ENCODE assay signal across 10 cellular contexts in the genomic region with DNA sequence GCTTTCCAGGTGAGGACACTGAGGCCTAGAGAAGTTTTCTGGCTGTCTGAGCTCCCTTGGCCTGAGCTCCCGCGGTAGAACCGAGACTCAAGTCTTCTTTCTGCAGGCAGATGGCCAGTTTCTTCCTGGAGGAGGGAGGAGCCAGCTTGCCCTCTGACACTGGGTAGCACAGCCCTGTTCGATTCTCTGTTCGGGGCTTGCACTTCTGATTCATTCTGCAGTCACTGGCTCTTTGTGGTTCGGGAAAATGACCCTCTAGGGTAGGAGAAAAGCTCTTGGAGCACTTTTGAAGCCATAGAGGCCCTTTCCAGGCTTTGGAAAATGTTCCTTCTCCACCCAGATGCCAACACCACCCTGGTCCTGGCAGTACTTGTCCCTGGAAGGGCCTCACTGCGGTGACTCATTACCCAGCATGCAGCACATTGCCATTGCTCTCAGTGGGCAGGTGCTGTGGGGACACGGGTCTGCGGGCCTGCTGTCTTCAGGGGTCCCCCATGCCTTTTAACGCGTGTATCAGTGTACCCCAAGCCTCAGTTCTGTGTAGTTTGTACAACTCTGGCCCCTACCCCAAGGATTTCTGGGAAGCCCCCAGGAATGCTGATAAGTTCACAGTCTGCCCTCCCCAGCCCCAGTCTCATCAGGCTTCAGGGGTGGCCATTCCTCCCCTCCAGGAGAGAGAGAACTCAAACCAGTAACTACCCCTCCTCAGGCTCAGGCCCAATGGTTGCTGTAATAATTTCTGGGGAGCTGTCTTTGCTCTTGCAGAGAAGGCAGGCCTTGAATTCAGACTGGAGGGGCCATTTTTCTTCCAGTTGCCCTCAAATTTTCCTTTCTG. TPM values are rescaled to one million over a fixed set of nuclear protein-coding genes. Genes with fewer than 3 reads are reported as not detected.
DNase-seq lines count a peak whose midpoint lies in the region; ATAC-seq and TF ChIP-seq lines count a peak whose summit lies in the region.
"Had no signal": no experiment of that assay in that cellular context is flagged by ENCODE, and none has a peak within 500 bp of the region (broad histone marks: within the 10 kb centered on the region; RNA-seq: fewer than 3 reads in every experiment).

No MANE protein-coding gene starts in this region.

- no TSS peak for BruUV-seq in Caco-2 (replicated peaks; lab: Mats Ljungman, UMichigan)

- no peaks in the 10 kb centered on the region for H3K27me3 ChIP-seq in Caco-2 (replicated peaks; ENCODE audit: control insufficient read depth, insufficient read depth, low read length)
- H3K27me3 ChIP-seq in foreskin keratinocyte = no peaks in the 10 kb centered on the region
- H3K27me3 ChIP-seq in ovary = no peaks in the 10 kb centered on the region

- CTCF ChIA-PET in Caco-2 (lab: Charles Lee) = interaction anchor here (1.0 to 2.9 kb wide), 3 partner anchors 73 to 80 kb away, joined by 3 to 11 read pairs (median 9); no protein-coding TSS in a partner anchor
- CTCF ChIA-PET in activated CD4-positive, alpha-beta memory T cell treated with anti-CD3 and anti-CD28 coated beads, Interleukin-2, amount 10 ng/mL, durations not matched to agents 7 days and 5 days (lab: Charles Lee) = no interaction called here

- POLR2A ChIA-PET in Caco-2 (lab: Charles Lee) = no interaction called here
- POLR2A ChIA-PET in activated CD4-positive, alpha-beta memory T cell treated with anti-CD3 and anti-CD28 coated beads, Interleukin-2, amount 10 ng/mL, durations not matched to agents 7 days and 5 days (lab: Charles Lee) = no interaction called here

- H3K27ac Mint-ChIP-seq in Caco-2 (ENCODE audit: unreplicated experiment) = peak overlapping the region; percentile 34
- no peak overlapping the region for H3K27ac Mint-ChIP-seq in activated CD4-positive, alpha-beta memory T cell treated with anti-CD3 and anti-CD28 coated beads, Interleukin-2, amount 10 ng/mL, durations not matched to agents 7 days and 5 days
- H3K27ac Mint-ChIP-seq: activated naive CD8-positive, alpha-beta T cell had no signal

- TF ChIP-seq POLR2A in ovary (IDR thresholded peaks at IDR 0.05) = no peak

- H3K27me3 Mint-ChIP-seq in Caco-2 (ENCODE audit: insufficient read depth, unreplicated experiment) = no peaks in the 10 kb centered on the region
- H3K27me3 Mint-ChIP-seq in activated CD4-positive, alpha-beta memory T cell treated with anti-CD3 and anti-CD28 coated beads, Interleukin-2, amount 10 ng/mL, durations not matched to agents 7 days and 5 days = peaks cover 2% of the 10 kb centered on the region
- H3K27me3 Mint-ChIP-seq: activated naive CD8-positive, alpha-beta T cell had no signal

- H3K4me3 ChIP-seq in Caco-2 (ENCODE audit: low read depth, low read length) = no peak overlapping the region
- H3K4me3 ChIP-seq in ovary = no peak overlapping the region

- peaks cover 44% of the 10 kb centered on the region for H3K36me3 Mint-ChIP-seq in Caco-2 (ENCODE audit: insufficient read depth, unreplicated experiment)
- no peaks in the 10 kb centered on the region for H3K36me3 Mint-ChIP-seq in activated CD4-positive, alpha-beta memory T cell treated with anti-CD3 and anti-CD28 coated beads, Interleukin-2, amount 10 ng/mL, durations not matched to agents 7 days and 5 days (ENCODE audit: low read depth)
- H3K36me3 Mint-ChIP-seq: activated naive CD8-positive, alpha-beta T cell had no signal

- intact Hi-C loops in Caco-2 (cut with micrococcal nuclease; ENCODE audit: unreplicated experiment) = no loop called here
- intact Hi-C loops in ovary (cut with DNase I) = no loop called here

- H3K36me3 ChIP-seq in Caco-2 (ENCODE audit: control insufficient read depth, insufficient read depth, low read length) (peaks cover 3% of the 10 kb centered on the region), ovary (no peaks in the 10 kb centered on the region)

- H3K9me3 Mint-ChIP-seq in Caco-2 (ENCODE audit: unreplicated experiment) = no peaks in the 10 kb centered on the region
- no peaks in the 10 kb centered on the region for H3K9me3 Mint-ChIP-seq in activated CD4-positive, alpha-beta memory T cell treated with anti-CD3 and anti-CD28 coated beads, Interleukin-2, amount 10 ng/mL, durations not matched to agents 7 days and 5 days

- DNase-seq in Caco-2 = no peak
- peak; percentile 37 for DNase-seq in SW480 (ENCODE audit: low spot score)
- DNase-seq in foreskin keratinocyte = peak in 1 of 2 donors; percentile 49
- peak; percentile 67 to 80 (median 72) for DNase-seq in ovary
- no peak for DNase-seq in activated CD4-positive, alpha-beta memory T cell treated with anti-CD3 and anti-CD28 coated beads, Interleukin-2, amount 10 ng/mL, durations not matched to agents 7 days and 5 days
- DNase-seq in NCI-H524 treated with DMSO at 0.1 percent for 48 hours (lab: John Stamatoyannopoulos, UW) = no peak
- DNase-seq in globus pallidus (ENCODE audit: low spot score) = no peak
- DNase-seq in ecto neural progenitor cell (ENCODE audit: low spot score) = no peak
- DNase-seq: DND-41 had no signal

- no peak for TF ChIP-seq CTCF in Caco-2 (IDR thresholded peaks at IDR 0.05; ENCODE audit: insufficient read depth in 1 of 2, low read depth in 1 of 2, low read length in 1 of 2, severe bottlenecking in 1 of 2, unreplicated experiment in 1 of 2)
- no peak for TF ChIP-seq CTCF in foreskin keratinocyte (conservative IDR thresholded peaks at IDR 0.05)
- no peak for TF ChIP-seq CTCF in ovary (IDR thresholded peaks at IDR 0.05)

- peaks cover 24% of the 10 kb centered on the region for H3K4me1 Mint-ChIP-seq in Caco-2 (ENCODE audit: low read depth, unreplicated experiment)
- peaks cover 11% of the 10 kb centered on the region for H3K4me1 Mint-ChIP-seq in activated CD4-positive, alpha-beta memory T cell treated with anti-CD3 and anti-CD28 coated beads, Interleukin-2, amount 10 ng/mL, durations not matched to agents 7 days and 5 days

- no peak overlapping the region for H3K4me3 Mint-ChIP-seq in Caco-2 (ENCODE audit: unreplicated experiment)
- H3K4me3 Mint-ChIP-seq in activated CD4-positive, alpha-beta memory T cell treated with anti-CD3 and anti-CD28 coated beads, Interleukin-2, amount 10 ng/mL, durations not matched to agents 7 days and 5 days = no peak overlapping the region
- H3K4me3 Mint-ChIP-seq: activated naive CD8-positive, alpha-beta T cell had no signal

- no peak overlapping the region for H3K27ac ChIP-seq in foreskin keratinocyte
- peak overlapping the region; percentile 56 to 65 for H3K27ac ChIP-seq in ovary

- peaks cover 30% of the 10 kb centered on the region for H3K4me1 ChIP-seq in Caco-2
- H3K4me1 ChIP-seq in foreskin keratinocyte = peaks cover 37% of the 10 kb centered on the region
- H3K4me1 ChIP-seq in ovary (ENCODE audit: insufficient read depth) = peaks cover 62% of the 10 kb centered on the region

- peak; percentile 6 for ATAC-seq in foreskin keratinocyte

- H3K9me3 ChIP-seq in Caco-2 (no peaks in the 10 kb centered on the region), ovary (no peaks in the 10 kb centered on the region)

- TF ChIP-seq EP300 in ovary (IDR thresholded peaks at IDR 0.05) = no peak

- WGBS in ovary, 3 donors = 30 to 39% (median 33%) methylated on average over 11 of the region's 11 CpGs

RNA-seq across cellular contexts. Expression of a gene that starts 11.9 kb away (rescaled TPM):
- total RNA-seq in Caco-2 (2022) = 40.9 and 46.0 TPM in 2 replicates
- total RNA-seq in foreskin keratinocyte = 23.0 and 23.9 TPM in 2 replicates
- 7.9 and 8.0 TPM in 2 replicates for polyA plus RNA-seq in foreskin keratinocyte
- 10 to 100 TPM; 26.0 to 69.2 (median 36.1) TPM for total RNA-seq in ovary
- 10 to 100 TPM; 16.4 to 51.0 TPM for polyA plus RNA-seq in ovary
- under 1 TPM; 0.03 to 0.05 TPM for total RNA-seq in activated CD4-positive, alpha-beta memory T cell treated with anti-CD3 and anti-CD28 coated beads, Interleukin-2, amount 10 ng/mL, durations not matched to agents 7 days and 5 days

Comparison
In these comparisons a context has a peak if more than half of its experiments do, and no peak if none do; other contexts are left out.
1. DNase-seq: peak in SW480 (single experiment) and ovary (5 of 5); none in Caco-2 (0 of 2), activated CD4-positive, alpha-beta memory T cell treated with anti-CD3 and anti-CD28 coated beads, Interleukin-2, amount 10 ng/mL, durations not matched to agents 7 days and 5 days (single experiment), NCI-H524 treated with DMSO at 0.1 percent for 48 hours (single experiment), globus pallidus (single experiment) and ecto neural progenitor cell (single experiment).
2. RNA of a gene that starts 11.9 kb away (total RNA-seq): 40.9 to 46.0 TPM in Caco-2, 26.0 to 69.2 TPM in ovary and 23.0 to 23.9 TPM in foreskin keratinocyte; 0.03 to 0.05 TPM in activated CD4-positive, alpha-beta memory T cell treated with anti-CD3 and anti-CD28 coated beads, Interleukin-2, amount 10 ng/mL, durations not matched to agents 7 days and 5 days; every median in the first group is over 10 times any median in the second.